ENCODE assay signal across 24 cellular contexts in genomic region chr1:228953207-228953606, GRCh38.
"Had no signal": no experiment of that assay in that cellular context is flagged by ENCODE, and none has a peak within 500 bp of the region (broad histone marks: within the 10 kb centered on the region; RNA-seq: fewer than 3 reads in every experiment).

No MANE protein-coding gene starts in this region.

- H3K36me3 ChIP-seq: adrenal gland, neutrophil, ovary, tibial artery, WERI-Rb-1 had no signal

- H3K27ac ChIP-seq: adrenal gland, neutrophil, ovary, tibial artery, WERI-Rb-1 had no signal

- DNase-seq: activated CD4-positive, alpha-beta T cell treated with anti-CD3 and anti-CD28 coated beads for 1 hour; activated CD4-positive, alpha-beta T cell treated with anti-CD3 and anti-CD28 coated beads, Interleukin-2, amount 50 U/mL, for 1 hour; activated CD8-positive, alpha-beta T cell treated with anti-CD3 and anti-CD28 coated beads, Interleukin-2, amount 10 ng/mL, durations not matched to agents 7 days and 5 days; activated naive CD4-positive, alpha-beta T cell; activated T-cell treated with anti-CD3 and anti-CD28 coated beads, Interleukin-2, amount 50 U/mL, for 24 hours; adrenal gland; cerebellar nuclear complex; effector memory CD4-positive, alpha-beta T cell; glutamatergic neuron; left cardiac atrium; ovary; right cardiac atrium; stimulated activated CD4-positive, alpha-beta T cell treated with anti-CD3 and anti-CD28 coated beads, Interleukin-12 subunit alpha, Interleukin-12 subunit beta, amount 100 ng/mL, for 4 hours; stimulated activated CD4-positive, alpha-beta T cell treated with anti-CD3 and anti-CD28 coated beads, Interleukin-4, amount 100 ng/mL, for 4 hours; stimulated activated naive CD8-positive, alpha-beta T cell treated with anti-CD3 and anti-CD28 coated beads, Interleukin-15, Interleukin-2, amounts not matched to agents 100 U/mL and 50 U/mL, for 24 hours; T-cell; tibial artery; WERI-Rb-1 had no signal

- H3K27me3 ChIP-seq: adrenal gland, neutrophil, ovary, tibial artery had no signal

- H3K27me3 Mint-ChIP-seq: activated naive CD8-positive, alpha-beta T cell; activated T-cell treated with anti-CD3 and anti-CD28 coated beads, Interleukin-2, amount 50 U/mL, for 24 hours; natural killer cell treated with Interleukin-12 subunit alpha and Interleukin-12 subunit beta and Interleukin-15 and Interleukin-18, amount 100 ng/mL, for 72 hours; T-cell had no signal

- H3K36me3 Mint-ChIP-seq: activated naive CD8-positive, alpha-beta T cell; natural killer cell treated with Interleukin-12 subunit alpha and Interleukin-12 subunit beta and Interleukin-15 and Interleukin-18, amount 100 ng/mL, for 72 hours; T-cell had no signal

- H3K4me3 Mint-ChIP-seq: activated CD8-positive, alpha-beta T cell treated with anti-CD3 and anti-CD28 coated beads, Interleukin-2, amount 10 ng/mL, durations not matched to agents 7 days and 5 days; activated naive CD8-positive, alpha-beta T cell; activated T-cell treated with anti-CD3 and anti-CD28 coated beads, Interleukin-2, amount 50 U/mL, for 24 hours; natural killer cell treated with Interleukin-12 subunit alpha and Interleukin-12 subunit beta and Interleukin-15 and Interleukin-18, amount 100 ng/mL, for 72 hours; T-cell; T-helper 2 cell treated with Interferon-gamma antibody and Interleukin-4, amounts not matched to agents 5 μg/mL and 100 μg/mL, for 36 hours had no signal

- H3K27ac Mint-ChIP-seq: activated CD8-positive, alpha-beta T cell treated with anti-CD3 and anti-CD28 coated beads, Interleukin-2, amount 10 ng/mL, durations not matched to agents 7 days and 5 days; activated naive CD8-positive, alpha-beta T cell; activated T-cell treated with anti-CD3 and anti-CD28 coated beads, Interleukin-2, amount 50 U/mL, for 24 hours; activated T-helper 2 cell treated with anti-CD3 and anti-CD28 coated beads, Interferon-gamma antibody, Interleukin-2, Interleukin-4, amounts not matched to agents 10 μg/mL and 5 μg/mL and 100 μg/mL, durations not matched to agents 14 hours and 24 hours and 36 hours; natural killer cell treated with Interleukin-12 subunit alpha and Interleukin-12 subunit beta and Interleukin-15 and Interleukin-18, amount 100 ng/mL, for 72 hours; T-cell; T-helper 2 cell treated with Interferon-gamma antibody and Interleukin-4, amounts not matched to agents 5 μg/mL and 100 μg/mL, for 36 hours had no signal

- ATAC-seq: activated CD8-positive, alpha-beta T cell treated with anti-CD3 and anti-CD28 coated beads, Interleukin-2, amount 10 ng/mL, durations not matched to agents 7 days and 5 days; esophagus mucosa; left cardiac atrium; natural killer cell treated with Interleukin-12 subunit alpha and Interleukin-12 subunit beta and Interleukin-15 and Interleukin-18, amount 100 ng/mL, for 72 hours; right cardiac atrium; stimulated activated naive CD8-positive, alpha-beta T cell treated with anti-CD3 and anti-CD28 coated beads, Interleukin-15, Interleukin-2, amounts not matched to agents 100 U/mL and 50 U/mL, for 24 hours; T-cell had no signal

- H3K4me1 ChIP-seq: adrenal gland, tibial artery had no signal

- H3K9me3 Mint-ChIP-seq: activated T-cell treated with anti-CD3 and anti-CD28 coated beads, Interleukin-2, amount 50 U/mL, for 24 hours; activated T-helper 2 cell treated with anti-CD3 and anti-CD28 coated beads, Interferon-gamma antibody, Interleukin-2, Interleukin-4, amounts not matched to agents 10 μg/mL and 5 μg/mL and 100 μg/mL, durations not matched to agents 14 hours and 24 hours and 36 hours; natural killer cell treated with Interleukin-12 subunit alpha and Interleukin-12 subunit beta and Interleukin-15 and Interleukin-18, amount 100 ng/mL, for 72 hours; T-cell; T-helper 2 cell treated with Interferon-gamma antibody and Interleukin-4, amounts not matched to agents 5 μg/mL and 100 μg/mL, for 36 hours had no signal

- H3K9me3 ChIP-seq: adrenal gland, neutrophil, ovary, tibial artery had no signal

- H3K4me3 ChIP-seq: adrenal gland, ovary, tibial artery had no signal
